In the genomic region with DNA sequence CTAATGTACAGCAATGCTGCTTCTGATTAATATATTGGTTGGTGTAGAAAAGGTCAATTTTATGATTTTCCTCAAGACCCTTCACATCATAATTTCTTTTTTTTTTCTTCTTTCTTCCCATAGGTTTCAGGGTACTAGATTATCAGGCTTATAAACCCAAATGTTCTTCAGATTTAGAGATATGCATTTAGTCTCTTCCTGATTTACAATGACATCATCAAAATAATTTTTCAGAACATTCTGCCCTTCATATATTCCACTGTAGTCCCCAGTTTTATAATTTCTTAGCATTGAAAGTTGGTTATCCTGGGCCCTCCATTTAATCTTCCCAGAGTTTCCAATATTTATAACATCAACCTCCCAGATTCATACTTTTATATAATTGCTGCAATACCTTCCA, we compare ENCODE assay signal across 34 cellular contexts.
DNase-seq lines count a peak whose midpoint lies in the region; ATAC-seq, FAIRE-seq and TF ChIP-seq lines count a peak whose summit lies in the region.
"Had no signal": no experiment of that assay in that cellular context is flagged by ENCODE, and none has a peak within 500 bp of the region (broad histone marks: within the 10 kb centered on the region; RNA-seq: fewer than 3 reads in every experiment).

No MANE protein-coding gene starts in this region.

- H3K79me2 ChIP-seq in HepG2 (ENCODE audit: insufficient read depth, low read length), result no peaks in the 10 kb centered on the region
- no peaks in the 10 kb centered on the region for H3K79me2 ChIP-seq in OCI-LY1 (ENCODE audit: insufficient read depth, low read length)
- no peaks in the 10 kb centered on the region for H3K79me2 ChIP-seq in SU-DHL-6 (ENCODE audit: insufficient read depth, low read length)

- no peak overlapping the region for H3K9ac ChIP-seq in HepG2 (ENCODE audit: insufficient read depth, low read depth, low read length)
- no peak overlapping the region for H3K9ac ChIP-seq in OCI-LY1 (ENCODE audit: low read length)
- no peak overlapping the region for H3K9ac ChIP-seq in SU-DHL-6 (ENCODE audit: low read length)
- H3K9ac ChIP-seq: BLaER1; BLaER1 treated with 17β-estradiol and CSF1 and Interleukin-3, amounts not matched to agents 10 nM and 100 nM had no signal

- TF ChIP-seq RAD21 in HepG2 (CRISPR knock-in tag; IDR thresholded peaks at IDR 0.05), result no peak

- BruUV-seq in HepG2 (replicated peaks; lab: Mats Ljungman, UMichigan), result no TSS peak

- H3K36me3 ChIP-seq in HepG2 (replicated peaks in 1 of 2; ENCODE audit: control insufficient read depth in 1 of 2, insufficient read depth in 2 of 2, low read length in 2 of 2) (no peaks in the 10 kb centered on the region), right lobe of liver (no peaks in the 10 kb centered on the region), OCI-LY1 (ENCODE audit: insufficient read depth, low read length) (no peaks in the 10 kb centered on the region), SU-DHL-6 (ENCODE audit: low read length) (no peaks in the 10 kb centered on the region)
- H3K36me3 ChIP-seq: BE2C; BLaER1; BLaER1 treated with 17β-estradiol and CSF1 and Interleukin-3, amounts not matched to agents 10 nM and 100 nM had no signal

- in situ Hi-C loops in HepG2 (cut with HindIII; ENCODE audit: extremely low pct_ligation_motif_present, low pct_unique_long_range_greater_than_20kb), result no loop called here

- no peak for TF ChIP-seq EP300 in HepG2 (IDR thresholded peaks at IDR 0.05; ENCODE audit: low read depth in 2 of 2, low read length in 2 of 2)
- no peak for TF ChIP-seq EP300 in HepG2 (CRISPR knock-in tag; IDR thresholded peaks at IDR 0.05; ENCODE audit: borderline replicate concordance)

- DNase-seq in HepG2 (ENCODE audit: low spot score), result no peak
- no peak for DNase-seq in right lobe of liver
- no peak for DNase-seq in T-cell
- DNase-seq in DMS79 (lab: John Stamatoyannopoulos, UW), result no peak
- DNase-seq: 8988T; ACHN; AML-193; BE2C; C1 segment of cervical spinal cord; Caco-2; Calu3; CD4-positive, alpha-beta memory T cell; CD4-positive, alpha-beta T cell; CD4-positive, CD25-positive, alpha-beta regulatory T cell; CD8-positive, alpha-beta memory T cell; CD8-positive, alpha-beta T cell; COR-L47; DMS 273 treated with DMSO at 0.1 percent for 48 hours; DMS153; DMS53; DMS79 treated with DMSO at 0.1 percent for 48 hours; DND-41; EL had no signal

- no peak overlapping the region for H3K27ac Mint-ChIP-seq in T-cell
- H3K27ac Mint-ChIP-seq: B cell; CD14-positive monocyte; CD4-positive, alpha-beta memory T cell; CD4-positive, alpha-beta T cell; CD4-positive, CD25-positive, alpha-beta regulatory T cell; CD8-positive, alpha-beta memory T cell; CD8-positive, alpha-beta T cell had no signal

- no peak for FAIRE-seq in HepG2 (lab: Jason Lieb, UNC)
- FAIRE-seq: A204.1, A549, D721Med had no signal

- no peak for TF ChIP-seq CTCF in HepG2 (CRISPR knock-in tag; IDR thresholded peaks at IDR 0.05)
- TF ChIP-seq CTCF in right lobe of liver (IDR thresholded peaks at IDR 0.05), result no peak
- TF ChIP-seq CTCF in OCI-LY1 (IDR thresholded peaks at IDR 0.05; ENCODE audit: low read length), result no peak
- TF ChIP-seq CTCF in SU-DHL-6 (IDR thresholded peaks at IDR 0.05; ENCODE audit: insufficient read depth, low read length, poor library complexity, severe bottlenecking), result no peak

- ATAC-seq in HepG2 (no peak), right lobe of liver (no peak), T-cell (replicated peaks in 1 of 4) (no peak)
- ATAC-seq: A549; CD8-positive, alpha-beta T cell had no signal

- no peaks in the 10 kb centered on the region for H3K27me3 ChIP-seq in HepG2 (ENCODE audit: control insufficient read depth in 1 of 2, insufficient read depth in 2 of 2, low read length in 2 of 2)
- H3K27me3 ChIP-seq in right lobe of liver, result no peaks in the 10 kb centered on the region
- H3K27me3 ChIP-seq in OCI-LY1 (ENCODE audit: insufficient read depth, low read length), result no peaks in the 10 kb centered on the region
- H3K27me3 ChIP-seq in SU-DHL-6 (ENCODE audit: low read length), result no peaks in the 10 kb centered on the region
- H3K27me3 ChIP-seq: BE2C; BLaER1; BLaER1 treated with 17β-estradiol and CSF1 and Interleukin-3, amounts not matched to agents 10 nM and 100 nM had no signal

- TF ChIP-seq POLR2A in HepG2 (IDR thresholded peaks at IDR 0.05; ENCODE audit: insufficient read depth in 1 of 2, low read depth in 2 of 2, low read length in 2 of 2), result no peak
- no peak for TF ChIP-seq POLR2A in right lobe of liver (IDR thresholded peaks at IDR 0.05)

- H3K4me3 Mint-ChIP-seq in T-cell, result no peak overlapping the region
- H3K4me3 Mint-ChIP-seq: B cell; CD14-positive monocyte; CD4-positive, alpha-beta memory T cell; CD4-positive, alpha-beta T cell; CD4-positive, CD25-positive, alpha-beta regulatory T cell; CD8-positive, alpha-beta memory T cell; CD8-positive, alpha-beta T cell had no signal

- intact Hi-C loops in HepG2 (cut with micrococcal nuclease; ENCODE audit: unreplicated experiment), result no loop called here
- intact Hi-C loops in right lobe of liver (cut with DNase I), result no loop called here

- peaks cover 0 to under 1% (median 0%) of the 10 kb centered on the region in 3 donors for H3K9me3 Mint-ChIP-seq in T-cell
- H3K9me3 Mint-ChIP-seq: CD4-positive, alpha-beta T cell had no signal

- H4K20me1 ChIP-seq in HepG2 (ENCODE audit: insufficient read depth, low read length), result no peaks in the 10 kb centered on the region
- H4K20me1 ChIP-seq in OCI-LY1 (ENCODE audit: insufficient read depth, low read length), result no peaks in the 10 kb centered on the region
- no peaks in the 10 kb centered on the region for H4K20me1 ChIP-seq in SU-DHL-6 (ENCODE audit: low read depth, low read length)
- H4K20me1 ChIP-seq: BLaER1; BLaER1 treated with 17β-estradiol and CSF1 and Interleukin-3, amounts not matched to agents 10 nM and 100 nM had no signal

- H3K27me3 Mint-ChIP-seq in T-cell, result no peaks in the 10 kb centered on the region
- H3K27me3 Mint-ChIP-seq: B cell; CD4-positive, alpha-beta memory T cell; CD4-positive, alpha-beta T cell; CD4-positive, CD25-positive, alpha-beta regulatory T cell; CD8-positive, alpha-beta memory T cell had no signal

- no peaks in the 10 kb centered on the region for H3K4me1 Mint-ChIP-seq in T-cell
- H3K4me1 Mint-ChIP-seq: B cell; CD14-positive monocyte; CD4-positive, alpha-beta memory T cell; CD4-positive, CD25-positive, alpha-beta regulatory T cell; CD8-positive, alpha-beta memory T cell had no signal

- H3K4me1 ChIP-seq in HepG2 (ENCODE audit: insufficient read depth, low read length) (no peaks in the 10 kb centered on the region), right lobe of liver (no peaks in the 10 kb centered on the region), OCI-LY1 (ENCODE audit: insufficient read depth, low read length, severe bottlenecking) (peaks cover 33% of the 10 kb centered on the region)
- H3K4me1 ChIP-seq: A549, BE2C, BLaER1, Caco-2 had no signal

- CTCF ChIA-PET in HepG2 (lab: Yijun Ruan, JAX; ENCODE audit: low intra/inter-chr PET ratio, low total read pairs), result no interaction called here
- CTCF ChIA-PET in T-cell (lab: Charles Lee), result no interaction called here

- no peak overlapping the region for H2AFZ ChIP-seq in HepG2 (ENCODE audit: low read length)
- 0 out of 2 replicates have a peak overlapping the region, but pooled peaks have one; percentile 42 for H2AFZ ChIP-seq in OCI-LY1 (ENCODE audit: low read length)
- peak overlapping the region; percentile 67 for H2AFZ ChIP-seq in SU-DHL-6 (ENCODE audit: low read depth, low read length, severe bottlenecking)

- H3K9me3 ChIP-seq in HepG2 (ENCODE audit: low read length) (peaks cover 69% of the 10 kb centered on the region), right lobe of liver (no peaks in the 10 kb centered on the region), OCI-LY1 (ENCODE audit: low read length) (no peaks in the 10 kb centered on the region), SU-DHL-6 (ENCODE audit: insufficient read depth, low read length) (no peaks in the 10 kb centered on the region)
- H3K9me3 ChIP-seq: A549; BE2C; BLaER1; BLaER1 treated with 17β-estradiol and CSF1 and Interleukin-3, amounts not matched to agents 10 nM and 100 nM; Caco-2 had no signal

- no peak overlapping the region for H3K4me3 ChIP-seq in HepG2 (replicated peaks in 1 of 3; ENCODE audit: insufficient read depth in 1 of 3, low read depth in 2 of 3, low read length in 3 of 3)
- H3K4me3 ChIP-seq in right lobe of liver, result no peak overlapping the region
- H3K4me3 ChIP-seq in OCI-LY1 (ENCODE audit: low read depth, low read length, poor library complexity, severe bottlenecking), result no peak overlapping the region
- H3K4me3 ChIP-seq in SU-DHL-6 (ENCODE audit: insufficient read depth, low read length, poor library complexity, severe bottlenecking), result no peak overlapping the region
- H3K4me3 ChIP-seq: A549; BLaER1; BLaER1 treated with 17β-estradiol and CSF1 and Interleukin-3, amounts not matched to agents 10 nM and 100 nM had no signal

- H3K9me2 ChIP-seq in OCI-LY1 (ENCODE audit: low read depth, low read length) (no peaks in the 10 kb centered on the region), SU-DHL-6 (replicated peaks; ENCODE audit: insufficient read depth, low read length) (no peaks in the 10 kb centered on the region)

- H3K27ac ChIP-seq in HepG2 (ENCODE audit: extremely low read length, insufficient read depth, low read length), result no peak overlapping the region
- no peak overlapping the region for H3K27ac ChIP-seq in right lobe of liver
- H3K27ac ChIP-seq in OCI-LY1 (ENCODE audit: low read depth, low read length, poor library complexity, severe bottlenecking), result no peak overlapping the region
- H3K27ac ChIP-seq in SU-DHL-6 (ENCODE audit: low read depth, low read length), result no peak overlapping the region
- H3K27ac ChIP-seq: 22Rv1; A549; BLaER1; BLaER1 treated with 17β-estradiol and CSF1 and Interleukin-3, amounts not matched to agents 10 nM and 100 nM; C4-2B had no signal

- POLR2A ChIA-PET in HepG2 (lab: Yijun Ruan, JAX), result no interaction called here
- POLR2A ChIA-PET in T-cell (lab: Charles Lee), result no interaction called here

- H3K36me3 Mint-ChIP-seq in T-cell, result no peaks in the 10 kb centered on the region
- H3K36me3 Mint-ChIP-seq: CD14-positive monocyte; CD4-positive, alpha-beta memory T cell; CD4-positive, CD25-positive, alpha-beta regulatory T cell; CD8-positive, alpha-beta memory T cell; CD8-positive, alpha-beta T cell had no signal

- H3F3A ChIP-seq in OCI-LY1 (ENCODE audit: insufficient read depth, low read length) (no peaks in the 10 kb centered on the region), SU-DHL-6 (ENCODE audit: insufficient read depth) (no peaks in the 10 kb centered on the region)

- H3K4me2 ChIP-seq in HepG2 (ENCODE audit: low read depth, low read length), result no peak overlapping the region
- H3K4me2 ChIP-seq in OCI-LY1 (ENCODE audit: low read length), result no peak overlapping the region
- no peak overlapping the region for H3K4me2 ChIP-seq in SU-DHL-6 (ENCODE audit: low read depth, low read length, poor library complexity, severe bottlenecking)
- H3K4me2 ChIP-seq: A549; BLaER1; BLaER1 treated with 17β-estradiol and CSF1 and Interleukin-3, amounts not matched to agents 10 nM and 100 nM had no signal

TF ChIP-seq in HepG2, 621 proteins besides CTCF, POLR2A, EP300 and RAD21:
- TF ChIP-seq ATF7 (IDR thresholded peaks at IDR 0.05) (peak; percentile 98), ATF7 (CRISPR knock-in tag; IDR thresholded peaks at IDR 0.05) (no peak), SIN3B (IDR thresholded peaks at IDR 0.05; ENCODE audit: low read length) (no peak)
